Comparison of ENCODE assay signal across 17 cellular contexts in genomic region chr5:33491941-33492340, GRCh38.
"Had no signal": no experiment of that assay in that cellular context is flagged by ENCODE, and none has a peak within 500 bp of the region (broad histone marks: within the 10 kb centered on the region; RNA-seq: fewer than 3 reads in every experiment).

No MANE protein-coding gene starts in this region.

- FAIRE-seq: endometrium had no signal

- H3K27ac ChIP-seq: cardiac muscle cell, left lung, prostate gland, testis had no signal

- H3K27me3 Mint-ChIP-seq: activated naive CD8-positive, alpha-beta T cell treated with anti-CD3 and anti-CD28 coated beads, Interleukin-2, amount 10 ng/mL, durations not matched to agents 7 days and 5 days; stimulated activated naive CD8-positive, alpha-beta T cell treated with anti-CD3 and anti-CD28 coated beads, Interleukin-15, amount 100 ng/mL, for 72 hours had no signal

- H3K27ac Mint-ChIP-seq: activated naive CD8-positive, alpha-beta T cell treated with anti-CD3 and anti-CD28 coated beads, Interleukin-2, amount 10 ng/mL, durations not matched to agents 7 days and 5 days; natural killer cell treated with Interleukin-12 subunit alpha and Interleukin-12 subunit beta and Interleukin-15 and Interleukin-18, amount 100 ng/mL, for 72 hours; stimulated activated naive CD8-positive, alpha-beta T cell treated with anti-CD3 and anti-CD28 coated beads, Interleukin-15, amount 100 ng/mL, for 72 hours had no signal

- DNase-seq: activated CD4-positive, alpha-beta T cell treated with anti-CD3 and anti-CD28 coated beads for 1 hour; activated CD4-positive, alpha-beta T cell treated with anti-CD3 and anti-CD28 coated beads, Interleukin-2, amount 50 U/mL, for 48 hours; activated gamma-delta T cell treated with Interleukin-2 at 50 U/mL for 16 hours; activated naive CD8-positive, alpha-beta T cell treated with anti-CD3 and anti-CD28 coated beads, Interleukin-2, amount 10 ng/mL, durations not matched to agents 7 days and 5 days; activated T-cell treated with anti-CD3 and anti-CD28 coated beads, Interleukin-2, amount 50 U/mL, for 48 hours; aorta; left lung; mesenchymal stem cell; occipital lobe; stimulated activated CD4-positive, alpha-beta T cell treated with anti-CD3 and anti-CD28 coated beads, Interleukin-15, amount 100 ng/mL, for 24 hours; stimulated activated CD4-positive, alpha-beta T cell treated with anti-CD3 and anti-CD28 coated beads, Interleukin-4, amount 100 ng/mL, for 4 hours; stimulated activated naive CD8-positive, alpha-beta T cell treated with anti-CD3 and anti-CD28 coated beads, Interleukin-15, amount 100 ng/mL, for 72 hours; testis had no signal

- H3K36me3 Mint-ChIP-seq: activated naive CD8-positive, alpha-beta T cell treated with anti-CD3 and anti-CD28 coated beads, Interleukin-2, amount 10 ng/mL, durations not matched to agents 7 days and 5 days; natural killer cell treated with Interleukin-12 subunit alpha and Interleukin-12 subunit beta and Interleukin-15 and Interleukin-18, amount 100 ng/mL, for 72 hours had no signal

- H3K36me3 ChIP-seq: cardiac muscle cell, left lung, prostate gland had no signal

- H3K4me1 Mint-ChIP-seq: stimulated activated naive CD8-positive, alpha-beta T cell treated with anti-CD3 and anti-CD28 coated beads, Interleukin-15, amount 100 ng/mL, for 72 hours had no signal

- H3K4me1 ChIP-seq: left lung, prostate gland, testis had no signal

- H3K4me3 ChIP-seq: cardiac muscle cell, left lung, prostate gland, testis had no signal

- H3K9me3 ChIP-seq: left lung, prostate gland, testis had no signal

- H3K27me3 ChIP-seq: cardiac muscle cell, left lung, testis had no signal

- ATAC-seq: left lung; natural killer cell treated with Interleukin-12 subunit alpha and Interleukin-12 subunit beta and Interleukin-15 and Interleukin-18, amount 100 ng/mL, for 72 hours; stimulated activated naive CD8-positive, alpha-beta T cell treated with anti-CD3 and anti-CD28 coated beads, Interleukin-15, amount 100 ng/mL, for 72 hours had no signal

- H3K4me3 Mint-ChIP-seq: activated naive CD8-positive, alpha-beta T cell treated with anti-CD3 and anti-CD28 coated beads, Interleukin-2, amount 10 ng/mL, durations not matched to agents 7 days and 5 days; natural killer cell treated with Interleukin-12 subunit alpha and Interleukin-12 subunit beta and Interleukin-15 and Interleukin-18, amount 100 ng/mL, for 72 hours; stimulated activated naive CD8-positive, alpha-beta T cell treated with anti-CD3 and anti-CD28 coated beads, Interleukin-15, amount 100 ng/mL, for 72 hours had no signal

- H3K9me3 Mint-ChIP-seq: natural killer cell treated with Interleukin-12 subunit alpha and Interleukin-12 subunit beta and Interleukin-15 and Interleukin-18, amount 100 ng/mL, for 72 hours; stimulated activated naive CD8-positive, alpha-beta T cell treated with anti-CD3 and anti-CD28 coated beads, Interleukin-15, amount 100 ng/mL, for 72 hours had no signal
